Comparison of ENCODE assay signal across 24 cellular contexts in the genomic region with DNA sequence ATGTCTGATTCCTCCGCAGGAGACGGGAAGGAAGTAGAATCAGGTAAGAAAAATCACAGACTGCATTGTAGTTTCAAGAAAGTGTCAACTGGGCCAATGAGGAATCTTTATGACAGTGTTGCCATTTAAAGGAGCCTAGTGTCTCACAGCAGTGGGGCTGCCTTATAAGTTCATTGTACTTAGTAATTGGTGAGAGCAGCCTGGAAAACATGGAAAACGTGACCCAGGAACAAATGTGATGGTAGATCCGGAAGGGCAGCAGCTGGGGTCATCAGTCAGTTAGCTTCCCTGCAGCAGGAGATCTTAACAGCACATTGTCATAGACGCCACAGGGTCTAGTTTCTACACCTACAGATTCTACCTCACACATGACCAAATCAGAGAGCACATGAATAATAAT.
"Had no signal": no experiment of that assay in that cellular context is flagged by ENCODE, and none has a peak within 500 bp of the region (broad histone marks: within the 10 kb centered on the region; RNA-seq: fewer than 3 reads in every experiment).

No MANE protein-coding gene starts in this region.

- H3K9me3 Mint-ChIP-seq: nephron, type B pancreatic cell had no signal

- H3K4me1 ChIP-seq: esophagus squamous epithelium, psoas muscle, spleen, testis, tibial artery had no signal

- H3K27me3 ChIP-seq: esophagus squamous epithelium, ovary, spleen, testis, tibial artery had no signal

- H3K4me3 ChIP-seq: coronary artery, esophagus squamous epithelium, ovary, psoas muscle, skin epidermis, spleen, testis, tibial artery had no signal

- H3K4me1 Mint-ChIP-seq: naive thymus-derived CD4-positive, alpha-beta T cell; nephron; stimulated activated memory B cell treated with anti-CD40 and anti-IgM and Interleukin-4, amounts not matched to agents 10 μg/mL and 1 μg/mL and 100 μg/mL, for 72 hours had no signal

- H3K27me3 Mint-ChIP-seq: naive thymus-derived CD4-positive, alpha-beta T cell; stimulated activated memory B cell treated with anti-CD40 and anti-IgM and Interleukin-4, amounts not matched to agents 10 μg/mL and 1 μg/mL and 100 μg/mL, for 72 hours; type B pancreatic cell had no signal

- H3K36me3 Mint-ChIP-seq: naive thymus-derived CD4-positive, alpha-beta T cell; stimulated activated memory B cell treated with anti-CD40 and anti-IgM and Interleukin-4, amounts not matched to agents 10 μg/mL and 1 μg/mL and 100 μg/mL, for 72 hours; type B pancreatic cell had no signal

- H3K36me3 ChIP-seq: esophagus squamous epithelium, ovary, spleen, tibial artery had no signal

- DNase-seq: dermis blood vessel endothelial cell; effector memory CD4-positive, alpha-beta T cell; erythroblast; esophagus squamous epithelium; head of caudate nucleus; mesenchymal stem cell; midbrain; naive thymus-derived CD4-positive, alpha-beta T cell; occipital lobe; ovary; posterior cingulate gyrus; psoas muscle; right cardiac atrium; spleen; stimulated activated CD4-positive, alpha-beta T cell treated with anti-CD3 and anti-CD28 coated beads, Interleukin-4, amount 100 ng/mL, for 4 hours; stimulated activated naive CD8-positive, alpha-beta T cell treated with anti-CD3 and anti-CD28 coated beads, Interleukin-15, Interleukin-2, amounts not matched to agents 100 U/mL and 50 U/mL, for 24 hours; substantia nigra; testis; tibial artery had no signal

- ATAC-seq: naive thymus-derived CD4-positive, alpha-beta T cell; psoas muscle; right cardiac atrium; stimulated activated memory B cell treated with anti-CD40 and anti-IgM and Interleukin-4, amounts not matched to agents 10 μg/mL and 1 μg/mL and 100 μg/mL, for 72 hours; stimulated activated naive CD8-positive, alpha-beta T cell treated with anti-CD3 and anti-CD28 coated beads, Interleukin-15, Interleukin-2, amounts not matched to agents 100 U/mL and 50 U/mL, for 24 hours had no signal

- H3K4me3 Mint-ChIP-seq: naive thymus-derived CD4-positive, alpha-beta T cell; nephron; stimulated activated memory B cell treated with anti-CD40 and anti-IgM and Interleukin-4, amounts not matched to agents 10 μg/mL and 1 μg/mL and 100 μg/mL, for 72 hours; type B pancreatic cell had no signal

- H3K27ac ChIP-seq: coronary artery, esophagus squamous epithelium, ovary, psoas muscle, skin epidermis, spleen, testis, tibial artery had no signal

- H3K27ac Mint-ChIP-seq: naive thymus-derived CD4-positive, alpha-beta T cell; nephron; stimulated activated memory B cell treated with anti-CD40 and anti-IgM and Interleukin-4, amounts not matched to agents 10 μg/mL and 1 μg/mL and 100 μg/mL, for 72 hours; type B pancreatic cell had no signal

- H3K9me3 ChIP-seq: ovary, testis, tibial artery had no signal
